Comparison of ENCODE assay signal across 8 cellular contexts in the genomic region with DNA sequence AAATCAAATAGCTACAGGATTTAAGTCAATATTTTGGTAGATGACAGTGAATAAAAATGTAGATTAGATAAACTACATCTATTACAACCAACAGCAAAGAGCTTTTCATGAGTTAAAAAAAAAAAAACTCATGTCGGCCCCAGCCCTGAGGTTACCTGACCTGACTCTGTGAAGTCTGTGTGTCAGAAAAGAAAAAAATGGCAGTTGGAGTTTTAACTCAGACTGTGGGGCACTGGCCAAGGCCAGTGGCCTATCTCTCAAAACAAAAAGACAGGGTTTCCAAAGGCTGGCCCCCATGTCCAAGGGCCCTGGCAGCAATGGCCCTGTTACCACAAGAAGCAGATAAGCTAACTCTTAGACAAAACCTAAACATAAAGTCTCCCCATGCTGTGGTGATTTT. TPM values are rescaled to one million over a fixed set of nuclear protein-coding genes. Genes with fewer than 3 reads are reported as not detected.
"Had no signal": no experiment of that assay in that cellular context is flagged by ENCODE, and none has a peak within 500 bp of the region (broad histone marks: within the 10 kb centered on the region; RNA-seq: fewer than 3 reads in every experiment).

No MANE protein-coding gene starts in this region.

RNA-seq across cellular contexts. Expression of a gene that starts 42.2 kb away (rescaled TPM):
- total RNA-seq: activated CD4-positive, alpha-beta memory T cell treated with anti-CD3 and anti-CD28 coated beads for 36 hours; activated CD4-positive, alpha-beta T cell treated with anti-CD3 and anti-CD28 coated beads, Interleukin-2, amount 10 ng/mL, durations not matched to agents 7 days and 5 days; activated naive CD4-positive, alpha-beta T cell treated with anti-CD3 and anti-CD28 coated beads, Interleukin-2, amount 50 U/mL, for 72 hours; ascending aorta; NCI-H460; Right ventricle myocardium inferior; RPMI7951; T-helper 2 cell treated with Interferon-gamma antibody and Interleukin-4, amounts not matched to agents 100 ng/mL and 5 ng/mL, for 36 hours had no signal
